Comparison of ENCODE assay signal across 10 cellular contexts in the genomic region with DNA sequence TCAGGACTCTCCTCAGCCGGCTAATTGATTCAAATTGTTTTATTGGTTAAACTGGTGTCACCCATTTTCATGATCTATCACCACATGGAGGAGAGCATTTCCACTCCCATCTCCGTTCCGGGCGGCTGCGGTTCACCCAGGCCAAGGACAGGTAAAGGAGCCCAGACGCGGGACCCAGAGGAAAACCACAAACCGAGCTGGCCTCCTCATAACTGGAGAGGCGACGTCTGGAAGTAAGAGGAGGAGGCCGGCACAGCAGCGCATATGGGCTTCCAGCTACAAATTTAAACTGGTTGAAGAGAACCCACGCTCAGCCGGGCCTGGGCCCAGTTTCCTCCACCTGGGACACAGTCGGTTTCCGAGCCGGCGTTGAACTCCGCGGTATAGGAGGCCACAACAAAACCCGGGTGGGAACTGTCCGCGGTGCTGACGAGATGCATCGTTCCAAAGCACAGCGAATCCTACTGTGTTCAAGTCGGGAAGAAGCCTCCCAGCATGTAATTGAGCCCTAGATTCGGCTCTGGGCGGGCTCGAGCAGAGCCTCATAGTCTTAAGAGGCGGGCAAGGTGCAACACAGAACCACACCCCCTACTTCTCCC. TPM values are rescaled to one million over a fixed set of nuclear protein-coding genes. Genes with fewer than 3 reads are reported as not detected.
DNase-seq lines count a peak whose midpoint lies in the region; ATAC-seq, FAIRE-seq and TF ChIP-seq lines count a peak whose summit lies in the region.
"Had no signal": no experiment of that assay in that cellular context is flagged by ENCODE, and none has a peak within 500 bp of the region (broad histone marks: within the 10 kb centered on the region; RNA-seq: fewer than 3 reads in every experiment).

No MANE protein-coding gene starts in this region.

- H3K36me3 ChIP-seq in A673 (ENCODE audit: insufficient read depth, low read length, poor library complexity, severe bottlenecking) (no peaks in the 10 kb centered on the region), HCT116 (ENCODE audit: control insufficient read depth in 1 of 2, insufficient read depth in 2 of 2, low read length in 2 of 2) (no peaks in the 10 kb centered on the region), adrenal gland (replicated peaks in 1 of 2) (no peaks in the 10 kb centered on the region), kidney (ENCODE audit: control insufficient read depth in 1 of 2, insufficient read depth in 2 of 2, low read length in 2 of 2) (no peaks in the 10 kb centered on the region), sigmoid colon (no peaks in the 10 kb centered on the region)

- H3K9ac ChIP-seq in HCT116 (ENCODE audit: low read length) (no peak overlapping the region), kidney (ENCODE audit: low read length in 2 of 2) (no peak overlapping the region)

- in situ Hi-C loops in G401 (cut with HindIII; ENCODE audit: low sequenced_read_pairs): no loop called here

- POLR2A ChIA-PET in A673 (lab: Charles Lee; ENCODE audit: low non-redundant PET) (no interaction called here), HCT116 (lab: Charles Lee) (no interaction called here)

- intact Hi-C loops in A673 (cut with micrococcal nuclease; ENCODE audit: unreplicated experiment): no loop called here
- intact Hi-C loops in HCT116 (cut with micrococcal nuclease): no loop called here
- intact Hi-C loops in adrenal gland (cut with DNase I): no loop called here
- intact Hi-C loops in kidney (cut with DNase I): no loop called here
- intact Hi-C loops in posterior vena cava (cut with DNase I): no loop called here
- intact Hi-C loops in sigmoid colon (cut with DNase I): no loop called here

- FAIRE-seq in kidney (lab: Jason Lieb, UNC): no peak
- FAIRE-seq: islet of Langerhans had no signal

- TF ChIP-seq EP300 in sigmoid colon (IDR thresholded peaks at IDR 0.05): no peak

- RAD21 ChIA-PET in HCT116 (lab: Charles Lee; ENCODE audit: low non-redundant PET in 1 of 2, low total read pairs in 2 of 2, uncharacterized antibody in 2 of 2, unreplicated experiment in 2 of 2): no interaction called here

- H3K4me3 ChIP-seq in A673 (ENCODE audit: low read depth, low read length, poor library complexity, severe bottlenecking): no peak overlapping the region
- H3K4me3 ChIP-seq in HCT116 (replicated peaks in 1 of 2; ENCODE audit: low read depth in 1 of 2, low read length in 2 of 2): no peak overlapping the region
- H3K4me3 ChIP-seq in adrenal gland: no peak overlapping the region
- H3K4me3 ChIP-seq in kidney (ENCODE audit: low read length in 2 of 2): no peak overlapping the region
- no peak overlapping the region for H3K4me3 ChIP-seq in sigmoid colon

- 3 to 4% (median 3%) methylated on average over 16 to 31 of the region's 31 CpGs for WGBS in adrenal gland, 4 donors
- WGBS in sigmoid colon, 2 donors: 3 to 13% methylated on average over 31 of the region's 31 CpGs

- no peak for ATAC-seq in HCT116

- H4K20me1 ChIP-seq in HCT116 (ENCODE audit: insufficient read depth): no peaks in the 10 kb centered on the region; the same call in 1 of the 2 replicates

- peak; percentile 73 for DNase-seq in A673 (ENCODE audit: low spot score)
- DNase-seq in HCT116 (ENCODE audit: low read depth, low spot score): no peak
- peak; percentile 46 to 66 (median 56) for DNase-seq in adrenal gland
- peak; percentile 71 for DNase-seq in kidney
- no peak for DNase-seq in G401 (ENCODE audit: low spot score)
- DNase-seq in posterior vena cava (ENCODE audit: low spot score): no peak
- DNase-seq in NCI-H2107 (lab: John Stamatoyannopoulos, UW): no peak
- no peak for DNase-seq in sigmoid colon
- DNase-seq: NCI-H510A had no signal

- H3K4me1 ChIP-seq in A673 (ENCODE audit: insufficient read depth, low read length, poor library complexity, severe bottlenecking): no peaks in the 10 kb centered on the region
- H3K4me1 ChIP-seq in HCT116 (ENCODE audit: control insufficient read depth in 1 of 2, insufficient read depth in 2 of 2, low read length in 2 of 2): no peaks in the 10 kb centered on the region
- H3K4me1 ChIP-seq in adrenal gland (replicated peaks in 1 of 2): no peaks in the 10 kb centered on the region
- H3K4me1 ChIP-seq in kidney (ENCODE audit: control insufficient read depth in 1 of 2, insufficient read depth in 1 of 2, low read depth in 1 of 2, low read length in 2 of 2): no peaks in the 10 kb centered on the region
- peaks cover 0 to 11% (median 0%) of the 10 kb centered on the region in 4 donors for H3K4me1 ChIP-seq in sigmoid colon

- no peaks in the 10 kb centered on the region for H3K9me2 ChIP-seq in HCT116 (ENCODE audit: insufficient read depth)

- BruUV-seq in A673 (replicated peaks; lab: Mats Ljungman, UMichigan): no TSS peak
- BruUV-seq in HCT116 (replicated peaks; lab: Mats Ljungman, UMichigan): no TSS peak

- H3K27me3 ChIP-seq in A673 (replicated peaks; ENCODE audit: insufficient read depth, low read depth, low read length, poor library complexity): peaks cover 97% of the 10 kb centered on the region
- peaks cover 36% of the 10 kb centered on the region for H3K27me3 ChIP-seq in HCT116 (ENCODE audit: insufficient read depth, low read length)
- H3K27me3 ChIP-seq in adrenal gland: peaks cover 90% of the 10 kb centered on the region
- peaks cover 18 to 100% (median 82%) of the 10 kb centered on the region in 3 donors for H3K27me3 ChIP-seq in sigmoid colon

- H3K79me2 ChIP-seq in HCT116 (ENCODE audit: insufficient read depth, low read length): no peaks in the 10 kb centered on the region

- TF ChIP-seq CTCF in A673 (conservative IDR thresholded peaks at IDR 0.05; ENCODE audit: low read depth, low read length) (no peak), HCT116 (IDR thresholded peaks at IDR 0.05 in 2 of 3, conservative IDR thresholded peaks at IDR 0.05 in 1 of 3; ENCODE audit: borderline replicate concordance in 1 of 3, insufficient read depth in 1 of 3, low read depth in 2 of 3, low read length in 2 of 3) (no peak), adrenal gland (IDR thresholded peaks at IDR 0.05) (no peak), kidney (IDR thresholded peaks at IDR 0.05; ENCODE audit: borderline replicate concordance, extremely low read depth, insufficient read depth) (no peak), sigmoid colon (IDR thresholded peaks at IDR 0.05) (no peak)

- H3K4me2 ChIP-seq in HCT116 (ENCODE audit: low read length): no peak overlapping the region

- H3K9me3 ChIP-seq in A673 (ENCODE audit: low read depth, low read length, poor library complexity, severe bottlenecking): no peaks in the 10 kb centered on the region
- H3K9me3 ChIP-seq in HCT116 (ENCODE audit: control insufficient read depth in 1 of 2, insufficient read depth in 1 of 2, low read depth in 1 of 2, low read length in 2 of 2): no peaks in the 10 kb centered on the region
- H3K9me3 ChIP-seq in adrenal gland (replicated peaks in 1 of 3): no peaks in the 10 kb centered on the region
- no peaks in the 10 kb centered on the region for H3K9me3 ChIP-seq in kidney (ENCODE audit: control insufficient read depth in 1 of 2, low read length in 2 of 2)
- peaks cover 0 to 3% (median 0%) of the 10 kb centered on the region in 4 donors for H3K9me3 ChIP-seq in sigmoid colon

- TF ChIP-seq RAD21 in HCT116 (IDR thresholded peaks at IDR 0.05; ENCODE audit: low read depth): no peak

- TF ChIP-seq POLR2A in HCT116 (IDR thresholded peaks at IDR 0.05; ENCODE audit: borderline replicate concordance, extremely low read depth, insufficient read depth, insufficient read length) (no peak), adrenal gland (IDR thresholded peaks at IDR 0.05) (no peak), sigmoid colon (IDR thresholded peaks at IDR 0.05) (no peak)

- H2AFZ ChIP-seq in HCT116 (ENCODE audit: low read depth, low read length, poor library complexity, severe bottlenecking): no peak overlapping the region

- CTCF ChIA-PET in A673 (lab: Charles Lee) (no interaction called here), HCT116 (lab: Charles Lee) (no interaction called here)

- H3K27ac ChIP-seq in A673 (ENCODE audit: low read depth, low read length, poor library complexity, severe bottlenecking): no peak overlapping the region
- H3K27ac ChIP-seq in HCT116 (ENCODE audit: low read depth, low read length): no peak overlapping the region
- H3K27ac ChIP-seq in adrenal gland: no peak overlapping the region
- no peak overlapping the region for H3K27ac ChIP-seq in kidney (ENCODE audit: low read depth in 2 of 2, low read length in 2 of 2)
- H3K27ac ChIP-seq in sigmoid colon: no peak overlapping the region

TF ChIP-seq in HCT116, 20 proteins besides CTCF, POLR2A, EP300 and RAD21 (continues in another document):
- TF ChIP-seq ZFX (IDR thresholded peaks at IDR 0.05): no peak
- no peak for TF ChIP-seq TCF7L2 (IDR thresholded peaks at IDR 0.05; ENCODE audit: borderline replicate concordance, extremely low read depth, insufficient read depth, insufficient read length)
- no peak for TF ChIP-seq YY1 (IDR thresholded peaks at IDR 0.05; ENCODE audit: extremely low read depth, insufficient replicate concordance, low read depth, low read length)

RNA-seq across cellular contexts. Expression of gene SKOR2, which starts 3.0 kb away (rescaled TPM):
- not detected in 2 replicates for total RNA-seq in A673 (2021)
- not detected for total RNA-seq in HCT116 (2021; ENCODE audit: unreplicated experiment)
- not detected in 2 replicates for polyA plus RNA-seq in HCT116 (2012)
- total RNA-seq in adrenal gland: not detected
- polyA plus RNA-seq in adrenal gland: not detected
- not detected for total RNA-seq in kidney
- polyA plus RNA-seq in kidney (ENCODE audit: insufficient read depth, low read depth, low replicate concordance): not detected
- not detected in 2 replicates for total RNA-seq in G401 (2014; rRNA removed; shearing (Covaris generic))
- not detected for total RNA-seq in posterior vena cava
- total RNA-seq in sigmoid colon: not detected
- polyA plus RNA-seq in sigmoid colon: not detected

Comparison
In these comparisons a context has a peak if more than half of its experiments do, and no peak if none do; other contexts are left out.
1. DNase-seq: peak in A673 (single experiment), adrenal gland (7 of 7) and kidney (single experiment); none in HCT116 (single experiment), G401 (single experiment), posterior vena cava (single experiment), NCI-H2107 (single experiment) and sigmoid colon (single experiment).